In genomic region chr1:177190308-177190970, GRCh38 we compare ENCODE assay signal across 24 cellular contexts. TPM values are rescaled to one million over a fixed set of nuclear protein-coding genes. Genes with fewer than 3 reads are reported as not detected.
"Had no signal": no experiment of that assay in that cellular context is flagged by ENCODE, and none has a peak within 500 bp of the region (broad histone marks: within the 10 kb centered on the region; RNA-seq: fewer than 3 reads in every experiment).

No MANE protein-coding gene starts in this region.

- H3K36me3 ChIP-seq: colonic mucosa, heart left ventricle, right lobe of liver, spleen, tibial artery had no signal

- DNase-seq: colonic mucosa; dermis blood vessel endothelial cell; endodermal cell; erythroblast; heart left ventricle; kidney glomerular epithelial cell; naive thymus-derived CD4-positive, alpha-beta T cell; nephron progenitor cell; psoas muscle; retina; right lobe of liver; spleen; stimulated activated CD4-positive, alpha-beta T cell treated with anti-CD3 and anti-CD28 coated beads, Interleukin-15, amount 100 ng/mL, for 24 hours; stimulated activated CD4-positive, alpha-beta T cell treated with anti-CD3 and anti-CD28 coated beads, Interleukin-1b, Interleukin-23, amount 100 ng/mL, for 48 hours; stimulated activated CD4-positive, alpha-beta T cell treated with anti-CD3 and anti-CD28 coated beads, Interleukin-4, amount 100 ng/mL, for 24 hours; tibial artery had no signal

- H3K27ac ChIP-seq: colonic mucosa, heart left ventricle, psoas muscle, right lobe of liver, spleen, tibial artery had no signal

- H3K27me3 ChIP-seq: colonic mucosa, heart left ventricle, right lobe of liver, spleen had no signal

- ATAC-seq: naive thymus-derived CD4-positive, alpha-beta T cell; psoas muscle; right lobe of liver; stimulated activated memory B cell treated with anti-CD40 and anti-IgM and Interleukin-4, amounts not matched to agents 10 μg/mL and 1 μg/mL and 100 μg/mL, for 72 hours had no signal

- H3K4me3 ChIP-seq: colonic mucosa, heart left ventricle, psoas muscle, right lobe of liver, spleen, tibial artery had no signal

- H3K4me1 ChIP-seq: colonic mucosa, heart left ventricle, psoas muscle, right lobe of liver, spleen had no signal

- H3K9me3 ChIP-seq: colonic mucosa, psoas muscle, right lobe of liver, spleen, tibial artery had no signal

RNA-seq across cellular contexts. Expression of gene BRINP2, which starts 19.7 kb away (rescaled TPM):
- total RNA-seq: colonic mucosa; dermis blood vessel endothelial cell; endodermal cell; endothelial cell of umbilical vein; glomerular endothelial cell; lung microvascular endothelial cell; mesenteric fat pad; mononuclear cell; naive thymus-derived CD4-positive, alpha-beta T cell; osteoblast; ureter had no signal
- polyA plus RNA-seq: endothelial cell of umbilical vein; naive thymus-derived CD4-positive, alpha-beta T cell had no signal

RNA-seq across cellular contexts. Expression of gene ASTN1, which starts 25.9 kb away (rescaled TPM):
- total RNA-seq: dermis blood vessel endothelial cell, endothelial cell of umbilical vein, glomerular endothelial cell, lung microvascular endothelial cell, mononuclear cell, osteoblast had no signal
- polyA plus RNA-seq: naive thymus-derived CD4-positive, alpha-beta T cell had no signal
